Comparison of ENCODE assay signal across 9 cellular contexts in the genomic region with DNA sequence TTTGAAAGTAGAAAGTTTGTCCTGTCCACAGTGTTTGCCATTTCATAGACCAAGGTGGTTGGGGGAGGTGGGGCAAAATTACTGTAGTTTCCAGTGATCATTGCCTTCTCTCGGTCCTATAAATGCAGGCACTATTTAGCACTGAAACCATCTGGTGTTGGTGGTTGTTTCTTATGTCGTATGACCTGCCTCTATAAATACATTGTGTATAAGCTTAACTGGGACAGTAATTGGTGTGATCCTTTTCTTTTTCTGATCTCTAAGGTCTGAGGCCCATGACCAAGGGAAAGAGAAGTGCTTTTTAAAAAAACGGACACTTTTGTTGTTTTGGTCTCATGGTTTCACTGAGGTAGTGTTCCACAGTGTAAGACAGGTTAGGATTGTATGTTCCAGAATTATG.
"Had no signal": no experiment of that assay in that cellular context is flagged by ENCODE, and none has a peak within 500 bp of the region (broad histone marks: within the 10 kb centered on the region; RNA-seq: fewer than 3 reads in every experiment).

No MANE protein-coding gene starts in this region.

- H3K27ac ChIP-seq: heart right ventricle, neutrophil, skin epidermis, tibial artery had no signal

- DNase-seq: activated B cell treated with CpG ODN at 0.5 μM for 24 hours; activated CD4-positive, alpha-beta T cell treated with anti-CD3 and anti-CD28 coated beads, Interleukin-2, amount 10 ng/mL, durations not matched to agents 7 days and 5 days; activated CD8-positive, alpha-beta memory T cell treated with anti-CD3 and anti-CD28 coated beads for 24 hours; activated naive CD4-positive, alpha-beta T cell treated with anti-CD3 and anti-CD28 coated beads for 36 hours; heart right ventricle; naive B cell; tibial artery had no signal

- ATAC-seq: heart right ventricle had no signal

- H3K9me3 ChIP-seq: heart right ventricle, neutrophil, tibial artery had no signal

- H3K27me3 ChIP-seq: heart right ventricle, neutrophil, tibial artery had no signal

- H3K36me3 ChIP-seq: heart right ventricle, neutrophil, tibial artery had no signal

- H3K4me3 ChIP-seq: heart right ventricle, skin epidermis, tibial artery had no signal
